In the genomic region with DNA sequence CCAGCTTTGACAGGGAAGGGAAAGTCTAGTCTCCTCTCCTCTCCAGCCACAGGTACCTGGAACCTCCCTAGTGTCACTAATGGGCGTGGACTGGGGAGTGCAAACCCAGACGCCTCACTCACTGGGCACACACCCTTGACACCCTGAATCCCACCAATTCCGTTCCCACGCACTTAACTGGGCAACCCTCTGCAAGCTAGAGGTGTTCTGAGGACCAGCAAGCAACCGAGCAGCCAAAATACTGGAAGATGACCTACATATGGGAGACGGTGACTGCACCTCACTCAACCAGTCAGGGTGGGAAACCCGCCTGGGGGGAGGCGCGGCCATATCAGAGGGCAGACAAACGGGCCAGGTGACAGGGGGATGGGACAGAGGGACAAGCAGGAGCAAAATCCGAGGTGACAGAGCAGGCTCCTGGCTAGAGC, we compare ENCODE assay signal across 8 cellular contexts. TPM values are rescaled to one million over a fixed set of nuclear protein-coding genes. Genes with fewer than 3 reads are reported as not detected.
DNase-seq lines count a peak whose midpoint lies in the region; ATAC-seq and TF ChIP-seq lines count a peak whose summit lies in the region.

No MANE protein-coding gene starts in this region.

- H3K27me3 ChIP-seq in hepatocyte: no peaks in the 10 kb centered on the region

- 14% methylated on average over 11 of the region's 11 CpGs for WGBS in hepatocyte (ENCODE audit: low lambda C conversion rate, missing lambda C conversion rate)

- H3K9me3 Mint-ChIP-seq in stimulated activated effector memory CD8-positive, alpha-beta T cell treated with anti-CD3 and anti-CD28 coated beads, Interleukin-12 subunit alpha, Interleukin-12 subunit beta, amount 100 ng/mL, for 72 hours: no peaks in the 10 kb centered on the region

- H3K4me3 Mint-ChIP-seq in stimulated activated effector memory CD8-positive, alpha-beta T cell treated with anti-CD3 and anti-CD28 coated beads, Interleukin-12 subunit alpha, Interleukin-12 subunit beta, amount 100 ng/mL, for 72 hours: peak overlapping the region; percentile 99

- DNase-seq in HFF-Myc (ENCODE audit: extremely low read depth, low read depth): no peak
- peak; percentile 74 to 76 for DNase-seq in activated T-cell treated with anti-CD3 and anti-CD28 coated beads, Interleukin-2, amount 50 U/mL, for 48 hours
- DNase-seq in hepatocyte (ENCODE audit: low spot score): no peak
- DNase-seq in stimulated activated effector memory CD8-positive, alpha-beta T cell treated with anti-CD3 and anti-CD28 coated beads, Interleukin-12 subunit alpha, Interleukin-12 subunit beta, amount 100 ng/mL, for 72 hours (ENCODE audit: low spot score in 2 of 2): no peak
- no peak for DNase-seq in NCI-H748 treated with DMSO at 0.1 percent for 48 hours (lab: John Stamatoyannopoulos, UW)
- no peak for DNase-seq in KG1 (lab: John Stamatoyannopoulos, UW)
- no peak for DNase-seq in NCI-H1048 (lab: John Stamatoyannopoulos, UW)
- DNase-seq in stimulated activated CD4-positive, alpha-beta T cell treated with anti-CD3 and anti-CD28 coated beads, Interleukin-12 subunit alpha, Interleukin-12 subunit beta, amount 100 ng/mL, for 4 hours: no peak

- H3K4me1 ChIP-seq in hepatocyte (ENCODE audit: insufficient read depth): peaks cover 22% of the 10 kb centered on the region

- no peak for TF ChIP-seq CTCF in HFF-Myc (IDR thresholded peaks at IDR 0.05; ENCODE audit: low read depth, low read length, missing control alignments)
- no peak for TF ChIP-seq CTCF in hepatocyte (IDR thresholded peaks at IDR 0.05; ENCODE audit: poor library complexity)

- peak overlapping the region; percentile 80 for H3K27ac ChIP-seq in hepatocyte

- ATAC-seq in stimulated activated effector memory CD8-positive, alpha-beta T cell treated with anti-CD3 and anti-CD28 coated beads, Interleukin-12 subunit alpha, Interleukin-12 subunit beta, amount 100 ng/mL, for 72 hours: peak; percentile 12

- H3K9me2 ChIP-seq in hepatocyte (replicated peaks; ENCODE audit: insufficient read depth): no peaks in the 10 kb centered on the region

- H3K27ac Mint-ChIP-seq in stimulated activated effector memory CD8-positive, alpha-beta T cell treated with anti-CD3 and anti-CD28 coated beads, Interleukin-12 subunit alpha, Interleukin-12 subunit beta, amount 100 ng/mL, for 72 hours: peak overlapping the region; percentile 96

- H3K4me2 ChIP-seq in hepatocyte: peak overlapping the region; percentile 99

- H3K36me3 ChIP-seq in hepatocyte (replicated peaks; ENCODE audit: insufficient read depth, low read depth): no peaks in the 10 kb centered on the region

- H4K20me1 ChIP-seq in hepatocyte (ENCODE audit: insufficient read depth, poor library complexity, severe bottlenecking): peaks cover 32% of the 10 kb centered on the region

- peaks cover 43% of the 10 kb centered on the region for H3K79me2 ChIP-seq in hepatocyte

- H3K4me3 ChIP-seq in HFF-Myc (replicated peaks; ENCODE audit: low read depth, low read length): peak overlapping the region; percentile 88
- peak overlapping the region; percentile 97 for H3K4me3 ChIP-seq in hepatocyte

- H3K4me1 Mint-ChIP-seq in stimulated activated effector memory CD8-positive, alpha-beta T cell treated with anti-CD3 and anti-CD28 coated beads, Interleukin-12 subunit alpha, Interleukin-12 subunit beta, amount 100 ng/mL, for 72 hours: peaks cover 29% of the 10 kb centered on the region

- H3K36me3 Mint-ChIP-seq in stimulated activated effector memory CD8-positive, alpha-beta T cell treated with anti-CD3 and anti-CD28 coated beads, Interleukin-12 subunit alpha, Interleukin-12 subunit beta, amount 100 ng/mL, for 72 hours: peaks cover 20% of the 10 kb centered on the region

- H2AFZ ChIP-seq in hepatocyte: no peak overlapping the region

- H3K9me3 ChIP-seq in hepatocyte (ENCODE audit: low read depth): no peaks in the 10 kb centered on the region

RNA-seq across cellular contexts. Expression of a gene that starts 1.0 kb away (rescaled TPM):
- 62.5 and 77.5 TPM in 2 replicates for total RNA-seq in hepatocyte
- polyA plus RNA-seq in hepatocyte: 99.7 and 102 TPM in 2 replicates

RNA-seq across cellular contexts. Expression of a gene that starts 20.9 kb away (rescaled TPM):
- 2.4 and 5.3 TPM in 2 replicates for total RNA-seq in hepatocyte
- polyA plus RNA-seq in hepatocyte: 11.0 and 11.6 TPM in 2 replicates

RNA-seq across cellular contexts. Expression of a gene that starts 20.9 kb away (rescaled TPM):
- total RNA-seq in hepatocyte: 69.3 and 77.2 TPM in 2 replicates
- polyA plus RNA-seq in hepatocyte: 89.8 and 103 TPM in 2 replicates

RNA-seq across cellular contexts. Expression of a gene that starts 20.9 kb away (rescaled TPM):
- total RNA-seq in hepatocyte: 3.4 and 6.4 TPM in 2 replicates
- polyA plus RNA-seq in hepatocyte: 14.3 and 16.0 TPM in 2 replicates

RNA-seq across cellular contexts. Expression of a gene that starts 36.0 kb away (rescaled TPM):
- 13.2 and 13.4 TPM in 2 replicates for total RNA-seq in hepatocyte
- 22.8 and 26.2 TPM in 2 replicates for polyA plus RNA-seq in hepatocyte

Comparison
In these comparisons a context has a peak if more than half of its experiments do, and no peak if none do; other contexts are left out.
1. DNase-seq: peak in activated T-cell treated with anti-CD3 and anti-CD28 coated beads, Interleukin-2, amount 50 U/mL, for 48 hours (2 of 2); none in HFF-Myc (single experiment), hepatocyte (single experiment), stimulated activated effector memory CD8-positive, alpha-beta T cell treated with anti-CD3 and anti-CD28 coated beads, Interleukin-12 subunit alpha, Interleukin-12 subunit beta, amount 100 ng/mL, for 72 hours (0 of 2), NCI-H748 treated with DMSO at 0.1 percent for 48 hours (single experiment), KG1 (single experiment), NCI-H1048 (single experiment) and stimulated activated CD4-positive, alpha-beta T cell treated with anti-CD3 and anti-CD28 coated beads, Interleukin-12 subunit alpha, Interleukin-12 subunit beta, amount 100 ng/mL, for 4 hours (single experiment).